In genomic region chr10:50607526-50607925, GRCh38 we compare ENCODE assay signal across 19 cellular contexts. TPM values are rescaled to one million over a fixed set of nuclear protein-coding genes. Genes with fewer than 3 reads are reported as not detected.
DNase-seq lines count a peak whose midpoint lies in the region; ATAC-seq and TF ChIP-seq lines count a peak whose summit lies in the region.
"Had no signal": no experiment of that assay in that cellular context is flagged by ENCODE, and none has a peak within 500 bp of the region (broad histone marks: within the 10 kb centered on the region; RNA-seq: fewer than 3 reads in every experiment).

No MANE protein-coding gene starts in this region.

- peaks cover 5% of the 10 kb centered on the region for H3K36me3 Mint-ChIP-seq in activated naive CD4-positive, alpha-beta T cell treated with anti-CD3 and anti-CD28 coated beads, Interleukin-2, amount 50 U/mL, for 24 hours
- H3K36me3 Mint-ChIP-seq in activated T-helper 17 cell treated with anti-CD3 and anti-CD28 coated beads, Interleukin-2, amount 50 U/mL, for 72 hours (ENCODE audit: low read depth), result no peaks in the 10 kb centered on the region
- H3K36me3 Mint-ChIP-seq: activated CD8-positive, alpha-beta memory T cell treated with anti-CD3 and anti-CD28 coated beads, Interleukin-2, amount 10 ng/mL, durations not matched to agents 7 days and 5 days had no signal

- H3K9me3 Mint-ChIP-seq in activated naive CD4-positive, alpha-beta T cell treated with anti-CD3 and anti-CD28 coated beads, Interleukin-2, amount 50 U/mL, for 24 hours, result no peaks in the 10 kb centered on the region
- no peaks in the 10 kb centered on the region for H3K9me3 Mint-ChIP-seq in activated T-helper 17 cell treated with anti-CD3 and anti-CD28 coated beads, Interleukin-2, amount 50 U/mL, for 72 hours
- H3K9me3 Mint-ChIP-seq: stimulated activated memory B cell treated with anti-CD40 and anti-IgM and Interleukin-4, amounts not matched to agents 10 μg/mL and 1 μg/mL and 100 μg/mL, for 72 hours had no signal

- no peak for TF ChIP-seq EP300 in gastroesophageal sphincter (IDR thresholded peaks at IDR 0.05)

- no peak for ATAC-seq in activated T-helper 17 cell treated with anti-CD3 and anti-CD28 coated beads, Interleukin-2, amount 50 U/mL, for 72 hours (replicated peaks)
- ATAC-seq in gastroesophageal sphincter (no peak), HG03135 (IDR thresholded peaks at IDR 0.05; ENCODE audit: unreplicated experiment) (no peak), HG03159 (IDR thresholded peaks at IDR 0.05; ENCODE audit: unreplicated experiment) (no peak), HG03095 (IDR thresholded peaks at IDR 0.05; ENCODE audit: unreplicated experiment) (no peak)
- ATAC-seq: activated CD8-positive, alpha-beta memory T cell treated with anti-CD3 and anti-CD28 coated beads, Interleukin-2, amount 10 ng/mL, durations not matched to agents 7 days and 5 days; left ventricle myocardium superior; stimulated activated memory B cell treated with anti-CD40 and anti-IgM and Interleukin-4, amounts not matched to agents 10 μg/mL and 1 μg/mL and 100 μg/mL, for 72 hours had no signal

- H3K9me3 ChIP-seq in gastroesophageal sphincter (no peaks in the 10 kb centered on the region), thyroid gland (no peaks in the 10 kb centered on the region)
- H3K9me3 ChIP-seq: upper lobe of left lung had no signal

- H3K27ac ChIP-seq in gastroesophageal sphincter (peak overlapping the region in 3 of 4 donors; percentile 45 to 62 (median 53)), thyroid gland (peak overlapping the region; percentile 10 to 31 (median 11))
- H3K27ac ChIP-seq: brain microvascular endothelial cell had no signal

- no peak overlapping the region for H3K27ac Mint-ChIP-seq in activated naive CD4-positive, alpha-beta T cell treated with anti-CD3 and anti-CD28 coated beads, Interleukin-2, amount 50 U/mL, for 24 hours
- peak overlapping the region; percentile 19 for H3K27ac Mint-ChIP-seq in activated T-helper 17 cell treated with anti-CD3 and anti-CD28 coated beads, Interleukin-2, amount 50 U/mL, for 72 hours
- H3K27ac Mint-ChIP-seq: activated CD8-positive, alpha-beta memory T cell treated with anti-CD3 and anti-CD28 coated beads, Interleukin-2, amount 10 ng/mL, durations not matched to agents 7 days and 5 days; stimulated activated memory B cell treated with anti-CD40 and anti-IgM and Interleukin-4, amounts not matched to agents 10 μg/mL and 1 μg/mL and 100 μg/mL, for 72 hours had no signal

- H3K4me1 Mint-ChIP-seq in activated naive CD4-positive, alpha-beta T cell treated with anti-CD3 and anti-CD28 coated beads, Interleukin-2, amount 50 U/mL, for 24 hours, result peaks cover 89% of the 10 kb centered on the region
- H3K4me1 Mint-ChIP-seq in activated T-helper 17 cell treated with anti-CD3 and anti-CD28 coated beads, Interleukin-2, amount 50 U/mL, for 72 hours, result peaks cover 53% of the 10 kb centered on the region

- intact Hi-C loops in thyroid gland (cut with DNase I), result no loop called here

- H3K4me3 ChIP-seq in gastroesophageal sphincter (no peak overlapping the region), thyroid gland (replicated peaks in 1 of 3) (no peak overlapping the region)
- H3K4me3 ChIP-seq: upper lobe of left lung had no signal

- no peaks in the 10 kb centered on the region for H3K27me3 Mint-ChIP-seq in activated naive CD4-positive, alpha-beta T cell treated with anti-CD3 and anti-CD28 coated beads, Interleukin-2, amount 50 U/mL, for 24 hours
- no peaks in the 10 kb centered on the region for H3K27me3 Mint-ChIP-seq in activated T-helper 17 cell treated with anti-CD3 and anti-CD28 coated beads, Interleukin-2, amount 50 U/mL, for 72 hours
- H3K27me3 Mint-ChIP-seq: activated CD8-positive, alpha-beta memory T cell treated with anti-CD3 and anti-CD28 coated beads, Interleukin-2, amount 10 ng/mL, durations not matched to agents 7 days and 5 days; progenitor cell of endocrine pancreas; stimulated activated memory B cell treated with anti-CD40 and anti-IgM and Interleukin-4, amounts not matched to agents 10 μg/mL and 1 μg/mL and 100 μg/mL, for 72 hours had no signal

- H3K4me3 Mint-ChIP-seq in activated naive CD4-positive, alpha-beta T cell treated with anti-CD3 and anti-CD28 coated beads, Interleukin-2, amount 50 U/mL, for 24 hours, result peak overlapping the region; percentile 12
- H3K4me3 Mint-ChIP-seq in activated T-helper 17 cell treated with anti-CD3 and anti-CD28 coated beads, Interleukin-2, amount 50 U/mL, for 72 hours, result peak overlapping the region; percentile 24
- H3K4me3 Mint-ChIP-seq: activated CD8-positive, alpha-beta memory T cell treated with anti-CD3 and anti-CD28 coated beads, Interleukin-2, amount 10 ng/mL, durations not matched to agents 7 days and 5 days; stimulated activated memory B cell treated with anti-CD40 and anti-IgM and Interleukin-4, amounts not matched to agents 10 μg/mL and 1 μg/mL and 100 μg/mL, for 72 hours had no signal

- H3K27me3 ChIP-seq in gastroesophageal sphincter (no peaks in the 10 kb centered on the region), thyroid gland (no peaks in the 10 kb centered on the region)
- H3K27me3 ChIP-seq: brain microvascular endothelial cell, upper lobe of left lung had no signal

- H3K36me3 ChIP-seq in gastroesophageal sphincter (no peaks in the 10 kb centered on the region), thyroid gland (no peaks in the 10 kb centered on the region)
- H3K36me3 ChIP-seq: brain microvascular endothelial cell, upper lobe of left lung had no signal

- H3K4me1 ChIP-seq in gastroesophageal sphincter, result peaks cover 31 to 88% (median 50%) of the 10 kb centered on the region in 3 donors
- peaks cover 67 to 78% of the 10 kb centered on the region in 2 donors for H3K4me1 ChIP-seq in thyroid gland

- no peak for DNase-seq in activated naive CD4-positive, alpha-beta T cell (lab: John Stamatoyannopoulos, UW)
- no peak for DNase-seq in thyroid gland
- DNase-seq: ACHN; activated CD8-positive, alpha-beta memory T cell treated with anti-CD3 and anti-CD28 coated beads, Interleukin-2, amount 10 ng/mL, durations not matched to agents 7 days and 5 days; brain microvascular endothelial cell; foreskin fibroblast; left ventricle myocardium superior; NCI-H1092; NCI-H774; RPMI8226; upper lobe of left lung had no signal

- TF ChIP-seq POLR2A in gastroesophageal sphincter (IDR thresholded peaks at IDR 0.05), result no peak
- no peak for TF ChIP-seq POLR2A in thyroid gland (IDR thresholded peaks at IDR 0.05)

- TF ChIP-seq CTCF in gastroesophageal sphincter (IDR thresholded peaks at IDR 0.05) (no peak), thyroid gland (IDR thresholded peaks at IDR 0.05) (no peak)

RNA-seq across cellular contexts. Expression of gene SGMS1, which starts 16.2 kb away (rescaled TPM):
- 10 to 100 TPM; 13.4 to 22.4 TPM for total RNA-seq in activated T-helper 17 cell treated with anti-CD3 and anti-CD28 coated beads, Interleukin-2, amount 50 U/mL, for 72 hours
- total RNA-seq in gastroesophageal sphincter (100 to 1,000 TPM in 1 of 4 donors, 10 to 100 TPM in 3; 57.7 to 116 (median 66.1) TPM), thyroid gland (10 to 100 TPM; 80.8 to 98.9 (median 90.7) TPM)
